ENCODE assay signal across 17 cellular contexts in the genomic region with DNA sequence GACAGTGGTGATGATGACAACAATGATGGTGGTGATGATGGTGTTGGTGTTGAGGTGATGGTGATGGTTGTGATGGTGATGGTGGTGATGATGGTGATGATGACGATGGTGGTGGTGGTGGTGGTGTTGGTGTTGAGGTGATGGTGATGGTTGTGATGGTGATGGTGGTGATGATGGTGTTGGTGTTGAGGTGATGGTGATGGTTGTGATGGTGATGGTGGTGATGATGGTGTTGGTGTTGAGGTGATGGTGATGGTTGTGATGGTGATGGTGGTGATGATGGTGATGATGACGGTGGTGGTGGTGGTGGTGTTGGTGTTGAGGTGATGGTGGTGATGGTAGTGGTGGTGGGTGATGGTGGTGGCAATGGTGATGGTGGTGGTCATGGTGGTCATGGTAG. TPM values are rescaled to one million over a fixed set of nuclear protein-coding genes. Genes with fewer than 3 reads are reported as not detected.
"Had no signal": no experiment of that assay in that cellular context is flagged by ENCODE, and none has a peak within 500 bp of the region (broad histone marks: within the 10 kb centered on the region; RNA-seq: fewer than 3 reads in every experiment).

No MANE protein-coding gene starts in this region.

RNA-seq across cellular contexts. Expression of gene GPRIN1, which starts 18.3 kb away (rescaled TPM):
- total RNA-seq: ascending aorta had no signal

RNA-seq across cellular contexts. Expression of gene SNCB, which starts 38.7 kb away (rescaled TPM):
- total RNA-seq: activated CD8-positive, alpha-beta memory T cell treated with anti-CD3 and anti-CD28 coated beads for 36 hours; activated T-cell treated with anti-CD3 and anti-CD28 coated beads, Interleukin-2, amount 50 U/mL, for 4 hours; activated T-helper 2 cell treated with anti-CD3 and anti-CD28 coated beads, Interferon-gamma antibody, Interleukin-2, Interleukin-4, amounts not matched to agents 10 μg/mL and 5 μg/mL and 100 μg/mL, durations not matched to agents 14 hours and 24 hours and 36 hours; ascending aorta; colonic mucosa; esophagus squamous epithelium; gastroesophageal sphincter; left ventricle myocardium superior; mesothelial cell of epicardium; naive thymus-derived CD8-positive, alpha-beta T cell; osteoblast; transverse colon; uterus had no signal
- polyA plus RNA-seq: naive thymus-derived CD8-positive, alpha-beta T cell had no signal

RNA-seq across cellular contexts. Expression of gene EIF4E1B, which starts 38.8 kb away (rescaled TPM):
- total RNA-seq: activated CD8-positive, alpha-beta memory T cell treated with anti-CD3 and anti-CD28 coated beads for 36 hours; activated T-cell treated with anti-CD3 and anti-CD28 coated beads, Interleukin-2, amount 50 U/mL, for 4 hours; activated T-helper 2 cell treated with anti-CD3 and anti-CD28 coated beads, Interferon-gamma antibody, Interleukin-2, Interleukin-4, amounts not matched to agents 10 μg/mL and 5 μg/mL and 100 μg/mL, durations not matched to agents 14 hours and 24 hours and 36 hours; ascending aorta; colonic mucosa; esophagus squamous epithelium; gastroesophageal sphincter; left ventricle myocardium superior; mammary epithelial cell; mesothelial cell of epicardium; naive thymus-derived CD8-positive, alpha-beta T cell; osteoblast; progenitor cell of endocrine pancreas; temporal lobe; transverse colon; uterus had no signal
- polyA plus RNA-seq: mammary epithelial cell; naive thymus-derived CD8-positive, alpha-beta T cell; sigmoid colon had no signal

RNA-seq across cellular contexts. Expression of gene CDHR2, which starts 42.5 kb away (rescaled TPM):
- total RNA-seq: ascending aorta had no signal
